In genomic region chr17:21394265-21394664, GRCh38 we compare ENCODE assay signal across 24 cellular contexts. TPM values are rescaled to one million over a fixed set of nuclear protein-coding genes. Genes with fewer than 3 reads are reported as not detected.
DNase-seq lines count a peak whose midpoint lies in the region; ATAC-seq and TF ChIP-seq lines count a peak whose summit lies in the region.
"Had no signal": no experiment of that assay in that cellular context is flagged by ENCODE, and none has a peak within 500 bp of the region (broad histone marks: within the 10 kb centered on the region; RNA-seq: fewer than 3 reads in every experiment).

No MANE protein-coding gene starts in this region.

- POLR2A ChIA-PET in MCF 10A (lab: Yijun Ruan, JAX): no interaction called here

- H3K27me3 Mint-ChIP-seq in MCF 10A (ENCODE audit: insufficient read depth, unreplicated experiment): peaks cover 18% of the 10 kb centered on the region

- TF ChIP-seq CTCF in MCF 10A (IDR thresholded peaks at IDR 0.05; ENCODE audit: unreplicated experiment) (no peak), breast epithelium (IDR thresholded peaks at IDR 0.05) (no peak), epithelial cell of esophagus (IDR thresholded peaks at IDR 0.05; ENCODE audit: insufficient read depth, low read depth, low read length, missing control alignments) (no peak), GM13976 (IDR thresholded peaks at IDR 0.05; ENCODE audit: borderline replicate concordance, control extremely low read depth, extremely low read depth, insufficient read depth, missing control alignments) (no peak)

- H3K4me3 ChIP-seq in breast epithelium: no peak overlapping the region
- H3K4me3 ChIP-seq in epithelial cell of esophagus (ENCODE audit: low read length): no peak overlapping the region
- H3K4me3 ChIP-seq: MG63, SJSA1, vagina had no signal

- H3K4me3 Mint-ChIP-seq in MCF 10A (ENCODE audit: unreplicated experiment): no peak overlapping the region
- H3K4me3 Mint-ChIP-seq: CD14-positive monocyte; central memory CD8-positive, alpha-beta T cell; natural killer cell; stimulated activated memory B cell treated with anti-CD40 and anti-IgM and Interleukin-4, amounts not matched to agents 10 μg/mL and 1 μg/mL and 100 μg/mL, for 72 hours; T-helper 17 cell had no signal

- no peaks in the 10 kb centered on the region for H3K9me3 ChIP-seq in breast epithelium
- H3K9me3 ChIP-seq: MG63, SJSA1, vagina had no signal

- H3K27ac ChIP-seq in breast epithelium: no peak overlapping the region
- H3K27ac ChIP-seq: parathyroid adenoma, SJSA1, vagina, WERI-Rb-1 had no signal

- intact Hi-C loops in MCF 10A (cut with micrococcal nuclease) (no loop called here), breast epithelium (cut with DNase I; ENCODE audit: low total_unique reads) (no loop called here)

- no peaks in the 10 kb centered on the region for H3K4me1 Mint-ChIP-seq in MCF 10A (ENCODE audit: insufficient read depth, unreplicated experiment)
- H3K4me1 Mint-ChIP-seq: CD14-positive monocyte; central memory CD8-positive, alpha-beta T cell; natural killer cell had no signal

- no peaks in the 10 kb centered on the region for H3K9me3 Mint-ChIP-seq in MCF 10A (ENCODE audit: unreplicated experiment)
- H3K9me3 Mint-ChIP-seq: CD14-positive monocyte; central memory CD8-positive, alpha-beta T cell; natural killer cell; stimulated activated memory B cell treated with anti-CD40 and anti-IgM and Interleukin-4, amounts not matched to agents 10 μg/mL and 1 μg/mL and 100 μg/mL, for 72 hours had no signal

- no peak overlapping the region for H3K27ac Mint-ChIP-seq in MCF 10A (ENCODE audit: low read depth, unreplicated experiment)
- H3K27ac Mint-ChIP-seq: natural killer cell; stimulated activated memory B cell treated with anti-CD40 and anti-IgM and Interleukin-4, amounts not matched to agents 10 μg/mL and 1 μg/mL and 100 μg/mL, for 72 hours; T-helper 17 cell had no signal

- H3K36me3 Mint-ChIP-seq in MCF 10A (ENCODE audit: insufficient read depth, unreplicated experiment): peaks cover 6% of the 10 kb centered on the region
- H3K36me3 Mint-ChIP-seq: CD14-positive monocyte; natural killer cell; stimulated activated memory B cell treated with anti-CD40 and anti-IgM and Interleukin-4, amounts not matched to agents 10 μg/mL and 1 μg/mL and 100 μg/mL, for 72 hours had no signal

- H3K4me1 ChIP-seq in breast epithelium: no peaks in the 10 kb centered on the region
- H3K4me1 ChIP-seq: parathyroid adenoma, SJSA1 had no signal

- H3K27me3 ChIP-seq in breast epithelium: no peaks in the 10 kb centered on the region
- H3K27me3 ChIP-seq: MG63, SJSA1, vagina had no signal

- ATAC-seq in HG02678 (IDR thresholded peaks at IDR 0.05; ENCODE audit: unreplicated experiment): no peak
- ATAC-seq in GM19397 (IDR thresholded peaks at IDR 0.05; ENCODE audit: unreplicated experiment): no peak
- ATAC-seq: natural killer cell; stimulated activated memory B cell treated with anti-CD40 and anti-IgM and Interleukin-4, amounts not matched to agents 10 μg/mL and 1 μg/mL and 100 μg/mL, for 72 hours; T-helper 17 cell had no signal

- TF ChIP-seq POLR2A in breast epithelium (IDR thresholded peaks at IDR 0.05): no peak

- CTCF ChIA-PET in MCF 10A (lab: Yijun Ruan, JAX): interaction anchor here (0.6 kb wide), 1 partner anchor 22 kb away, joined by 4 read pairs; no protein-coding TSS in a partner anchor

- in situ Hi-C loops in GM13976 (cut with MboI; ENCODE audit: low sequenced_read_pairs, unreplicated experiment): no loop called here

- no peaks in the 10 kb centered on the region for H3K36me3 ChIP-seq in breast epithelium
- H3K36me3 ChIP-seq: MG63, SJSA1, vagina, WERI-Rb-1 had no signal

- peak; percentile 41 for DNase-seq in MCF 10A (ENCODE audit: unreplicated experiment)
- no peak for DNase-seq in breast epithelium (ENCODE audit: low spot score in 2 of 2)
- DNase-seq in NCI-H69 (lab: John Stamatoyannopoulos, UW): peak; percentile 21
- DNase-seq in epithelial cell of esophagus (ENCODE audit: low read depth): peak; percentile 90
- DNase-seq in GM13976 (ENCODE audit: low spot score): no peak
- no peak for DNase-seq in hepatic stellate cell (ENCODE audit: low spot score)
- DNase-seq: activated CD4-positive, alpha-beta T cell treated with anti-CD3 and anti-CD28 coated beads, Interleukin-2, amount 50 U/mL, for 4 hours; activated effector memory CD4-positive, alpha-beta T cell treated with Interleukin-2 at 50 U/mL for 16 hours; amniotic stem cell; erythroblast; MG63; natural killer cell; NCI-H1436; stimulated activated CD4-positive, alpha-beta T cell treated with anti-CD3 and anti-CD28 coated beads, Interleukin-1b, Interleukin-23, amount 100 ng/mL, for 48 hours; T-helper 17 cell; WERI-Rb-1 had no signal

- no TSS peak for BruUV-seq in MCF 10A (replicated peaks; lab: Mats Ljungman, UMichigan)

RNA-seq across cellular contexts. Expression of gene KCNJ12, which starts 18.1 kb away (rescaled TPM):
- total RNA-seq in MCF 10A (2022): 0.05 TPM in 1 of 2 replicates, not detected in the other
- total RNA-seq in breast epithelium: 1 to 10 TPM in 1 of 3 donors, under 1 TPM in 2; 0.73 to 1.4 (median 0.98) TPM
- total RNA-seq: SJSA1 had no signal

Comparison
In these comparisons a context has a peak if more than half of its experiments do, and no peak if none do; other contexts are left out.
1. DNase-seq: peak in MCF 10A (single experiment), NCI-H69 (single experiment) and epithelial cell of esophagus (single experiment); none in breast epithelium (0 of 2), GM13976 (single experiment) and hepatic stellate cell (single experiment).